Comparison of ENCODE assay signal across 16 cellular contexts in the genomic region with DNA sequence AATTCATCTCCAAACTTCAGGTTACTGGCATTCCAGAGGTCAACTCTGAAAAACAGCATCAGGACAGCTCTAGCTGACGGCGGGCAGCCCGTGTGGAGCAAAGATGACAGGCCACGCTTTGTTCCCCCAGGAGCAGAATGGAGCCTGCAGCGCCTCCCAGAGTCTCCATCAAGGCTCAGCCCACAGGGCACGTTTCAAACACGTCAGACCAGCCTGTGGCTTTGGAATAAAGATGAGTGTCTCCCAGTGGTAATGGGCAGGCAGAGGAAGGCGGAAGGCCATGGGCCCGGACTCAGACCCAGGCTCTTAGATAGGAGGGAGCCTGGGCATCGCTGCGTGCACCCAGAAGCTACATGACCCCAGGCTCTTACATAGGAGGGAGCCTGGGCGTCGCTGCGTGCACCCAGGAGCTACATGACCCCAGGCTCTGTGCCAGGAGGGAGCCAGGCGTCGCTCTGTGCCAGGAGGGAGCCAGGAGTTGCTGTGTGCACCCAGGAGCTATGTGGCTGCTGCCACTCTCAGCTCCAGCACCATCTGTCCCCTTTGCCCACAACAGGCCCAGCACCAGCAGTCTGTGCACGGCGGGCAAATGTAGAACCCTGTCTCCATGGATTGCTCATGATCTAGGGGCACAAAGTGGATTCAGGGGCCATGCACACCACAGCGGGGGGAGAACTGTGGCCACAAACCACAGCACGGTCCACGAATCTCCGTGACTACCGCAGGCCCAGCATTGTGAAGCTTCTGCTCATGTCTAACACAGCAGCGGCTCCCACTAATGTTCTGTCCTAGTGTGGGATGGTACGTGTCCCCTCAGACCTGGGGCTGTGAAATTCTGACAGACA. TPM values are rescaled to one million over a fixed set of nuclear protein-coding genes. Genes with fewer than 3 reads are reported as not detected.
DNase-seq lines count a peak whose midpoint lies in the region; ATAC-seq, FAIRE-seq and TF ChIP-seq lines count a peak whose summit lies in the region.
"Had no signal": no experiment of that assay in that cellular context is flagged by ENCODE, and none has a peak within 500 bp of the region (broad histone marks: within the 10 kb centered on the region; RNA-seq: fewer than 3 reads in every experiment).

No MANE protein-coding gene starts in this region.

- H3K4me3 Mint-ChIP-seq in natural killer cell (no peak overlapping the region), activated B cell treated with CpG ODN at 0.5 μM for 24 hours (no peak overlapping the region)
- no peak overlapping the region for H3K4me3 Mint-ChIP-seq in natural killer cell treated with Interleukin-12 subunit alpha and Interleukin-12 subunit beta and Interleukin-15 and Interleukin-18, amount 100 ng/mL, for 72 hours

- H3K36me3 Mint-ChIP-seq in natural killer cell (no peaks in the 10 kb centered on the region), activated B cell treated with CpG ODN at 0.5 μM for 24 hours (ENCODE audit: low read depth) (peaks cover 61% of the 10 kb centered on the region)
- H3K36me3 Mint-ChIP-seq in natural killer cell treated with Interleukin-12 subunit alpha and Interleukin-12 subunit beta and Interleukin-15 and Interleukin-18, amount 100 ng/mL, for 72 hours = no peaks in the 10 kb centered on the region

- ATAC-seq in natural killer cell = no peak
- no peak for ATAC-seq in natural killer cell treated with Interleukin-12 subunit alpha and Interleukin-12 subunit beta and Interleukin-15 and Interleukin-18, amount 100 ng/mL, for 72 hours
- no peak for ATAC-seq in activated B cell treated with CpG ODN at 0.5 μM for 24 hours (ENCODE audit: low read depth)
- no peak for ATAC-seq in left colon
- ATAC-seq: GM12878 had no signal

- POLR2A ChIA-PET in activated B cell treated with CpG ODN at 0.5 μM for 24 hours (lab: Charles Lee) = interaction anchor here (0.5 to 0.9 kb wide), 2 partner anchors 38 to 45 kb away, joined by 3 read pairs; no protein-coding TSS in a partner anchor

- no peaks in the 10 kb centered on the region for H3K9me3 Mint-ChIP-seq in natural killer cell
- no peaks in the 10 kb centered on the region for H3K9me3 Mint-ChIP-seq in natural killer cell treated with Interleukin-12 subunit alpha and Interleukin-12 subunit beta and Interleukin-15 and Interleukin-18, amount 100 ng/mL, for 72 hours
- H3K9me3 Mint-ChIP-seq in activated B cell treated with CpG ODN at 0.5 μM for 24 hours = no peaks in the 10 kb centered on the region

- H3K4me1 Mint-ChIP-seq in natural killer cell (peaks cover 16 to 20% of the 10 kb centered on the region in 2 donors), activated B cell treated with CpG ODN at 0.5 μM for 24 hours (peaks cover 51% of the 10 kb centered on the region)
- peaks cover 0 to 17% of the 10 kb centered on the region in 2 donors for H3K4me1 Mint-ChIP-seq in natural killer cell treated with Interleukin-12 subunit alpha and Interleukin-12 subunit beta and Interleukin-15 and Interleukin-18, amount 100 ng/mL, for 72 hours (ENCODE audit: low read depth in 2 of 2)

- no peak for DNase-seq in natural killer cell
- DNase-seq in natural killer cell treated with Interleukin-12 subunit alpha and Interleukin-12 subunit beta and Interleukin-15 and Interleukin-18, amount 100 ng/mL, for 72 hours (ENCODE audit: low spot score) = no peak
- no peak for DNase-seq in activated B cell treated with CpG ODN at 0.5 μM for 24 hours
- peak; percentile 79 for DNase-seq in medulla oblongata (ENCODE audit: extremely low spot score)
- no peak for DNase-seq in DMS153 (lab: John Stamatoyannopoulos, UW)
- DNase-seq in DMS53 (lab: John Stamatoyannopoulos, UW) = no peak
- no peak for DNase-seq in left colon
- no peak for DNase-seq in GM12891 (ENCODE audit: insufficient read length, low spot score)
- DNase-seq: activated CD8-positive, alpha-beta memory T cell treated with anti-CD3 and anti-CD28 coated beads, Interleukin-2, amount 50 U/mL, for 48 hours; activated naive CD4-positive, alpha-beta T cell treated with anti-CD3 and anti-CD28 coated beads, Interleukin-2, amount 50 U/mL, for 16 hours; COR-L47; mesendoderm; NCI-H510A; OCI-M1 had no signal

- no peaks in the 10 kb centered on the region for H3K27me3 Mint-ChIP-seq in natural killer cell (ENCODE audit: low read depth in 2 of 2)
- no peaks in the 10 kb centered on the region for H3K27me3 Mint-ChIP-seq in natural killer cell treated with Interleukin-12 subunit alpha and Interleukin-12 subunit beta and Interleukin-15 and Interleukin-18, amount 100 ng/mL, for 72 hours
- no peaks in the 10 kb centered on the region for H3K27me3 Mint-ChIP-seq in activated B cell treated with CpG ODN at 0.5 μM for 24 hours

- intact Hi-C loops in natural killer cell (cut with micrococcal nuclease) (no loop called here), activated B cell treated with CpG ODN at 0.5 μM for 24 hours (cut with micrococcal nuclease) (loop anchor here (5.0 kb wide), 1 partner anchor 206 kb away; no protein-coding TSS in a partner anchor), left colon (cut with DNase I, micrococcal nuclease) (no loop called here)

- no peak for FAIRE-seq in GM12891 (lab: Jason Lieb, UNC)
- FAIRE-seq: G401.6, GM12878 had no signal

- no peak for TF ChIP-seq POLR2A in GM12891 (IDR thresholded peaks at IDR 0.05; ENCODE audit: low read depth, low read length)

- CTCF ChIA-PET in activated B cell treated with CpG ODN at 0.5 μM for 24 hours (lab: Charles Lee) = no interaction called here

- TF ChIP-seq CTCF in natural killer cell (IDR thresholded peaks at IDR 0.05) = no peak
- TF ChIP-seq CTCF in activated B cell treated with CpG ODN at 0.5 μM for 24 hours (IDR thresholded peaks at IDR 0.05) = no peak

- peak overlapping the region; percentile 44 to 67 for H3K27ac Mint-ChIP-seq in natural killer cell
- peak overlapping the region in 1 of 2 donors; percentile 65 for H3K27ac Mint-ChIP-seq in natural killer cell treated with Interleukin-12 subunit alpha and Interleukin-12 subunit beta and Interleukin-15 and Interleukin-18, amount 100 ng/mL, for 72 hours
- H3K27ac Mint-ChIP-seq in activated B cell treated with CpG ODN at 0.5 μM for 24 hours = peak overlapping the region; percentile 50

TF ChIP-seq in GM12891, 5 proteins besides CTCF, POLR2A, EP300 and RAD21:
- TF ChIP-seq POLR2AphosphoS5 (IDR thresholded peaks at IDR 0.05; ENCODE audit: low read depth, low read length) = no peak
- TF ChIP-seq POU2F2 (IDR thresholded peaks at IDR 0.05; ENCODE audit: low read depth, low read length) = no peak
- no peak for TF ChIP-seq PAX5 (IDR thresholded peaks at IDR 0.05; ENCODE audit: insufficient read depth, low read length, severe bottlenecking)
- TF ChIP-seq SPI1 (IDR thresholded peaks at IDR 0.05; ENCODE audit: low read depth, low read length) = no peak
- no peak for TF ChIP-seq TAF1 (IDR thresholded peaks at IDR 0.05; ENCODE audit: low read depth, low read length)

RNA-seq across cellular contexts. Expression of a gene that starts 47.8 kb away (rescaled TPM):
- total RNA-seq in natural killer cell (10 to 100 TPM; 21.1 to 23.9 (median 23.5) TPM), activated B cell treated with CpG ODN at 0.5 μM for 24 hours (0.46 and 0.69 TPM in 2 replicates), left colon (1 to 10 TPM in 1 of 2 donors, under 1 TPM in 1; 0.75 to 3.4 TPM)
- 1 to 10 TPM in 1 of 2 donors, under 1 TPM in 1; 0.64 to 1.4 TPM for total RNA-seq in natural killer cell treated with Interleukin-12 subunit alpha and Interleukin-12 subunit beta and Interleukin-15 and Interleukin-18, amount 100 ng/mL, for 72 hours
- 0.15 TPM for polyA plus RNA-seq in GM12891 (2012; ENCODE audit: low read depth, missing spikeins)

Comparison
In these comparisons a context has a peak if more than half of its experiments do, and no peak if none do; other contexts are left out.
1. RNA of a gene that starts 47.8 kb away (total RNA-seq): 21.1 to 23.9 TPM in natural killer cell; 0.75 to 3.4 TPM in left colon, 0.64 to 1.4 TPM in natural killer cell treated with Interleukin-12 subunit alpha and Interleukin-12 subunit beta and Interleukin-15 and Interleukin-18, amount 100 ng/mL, for 72 hours and 0.46 to 0.69 TPM in activated B cell treated with CpG ODN at 0.5 μM for 24 hours; every median in the first group is over 4 times any median in the second.